11 cellular contexts compared by ENCODE assay signal in genomic region chr3:171320721-171321120, GRCh38.
DNase-seq lines count a peak whose midpoint lies in the region; ATAC-seq and TF ChIP-seq lines count a peak whose summit lies in the region.
"Had no signal": no experiment of that assay in that cellular context is flagged by ENCODE, and none has a peak within 500 bp of the region (broad histone marks: within the 10 kb centered on the region; RNA-seq: fewer than 3 reads in every experiment).

No MANE protein-coding gene starts in this region.

- no peak overlapping the region for H3K4me2 ChIP-seq in GM23248 (ENCODE audit: unreplicated experiment)

- H3K9ac ChIP-seq in endodermal cell (ENCODE audit: extremely low read depth, low read length, poor library complexity, severe bottlenecking) = no peak overlapping the region
- no peak overlapping the region for H3K9ac ChIP-seq in GM23248

- H3K4me1 ChIP-seq in endodermal cell (ENCODE audit: control insufficient read depth, insufficient read depth, low read length) = no peaks in the 10 kb centered on the region
- H3K4me1 ChIP-seq in upper lobe of right lung = no peaks in the 10 kb centered on the region
- H3K4me1 ChIP-seq in GM23248 (ENCODE audit: insufficient read depth) = peaks cover 6% of the 10 kb centered on the region; the same call in 1 of the 2 replicates

- H3K27ac ChIP-seq in endodermal cell (ENCODE audit: low read depth, low read length) = peak overlapping the region; percentile 34
- no peak overlapping the region for H3K27ac ChIP-seq in upper lobe of right lung
- H3K27ac ChIP-seq in GM23248 = no peak overlapping the region
- H3K27ac ChIP-seq: 22Rv1, epithelial cell of prostate had no signal

- TF ChIP-seq CTCF in endodermal cell (conservative IDR thresholded peaks at IDR 0.05) = no peak
- no peak for TF ChIP-seq CTCF in upper lobe of right lung (IDR thresholded peaks at IDR 0.05)

- no peaks in the 10 kb centered on the region for H4K20me1 ChIP-seq in GM23248 (ENCODE audit: insufficient read depth)

- H3K4me3 Mint-ChIP-seq in endodermal cell = no peak overlapping the region

- H3F3A ChIP-seq in GM23248 (ENCODE audit: insufficient read depth) = no peaks in the 10 kb centered on the region

- no peaks in the 10 kb centered on the region for H3K9me3 Mint-ChIP-seq in endodermal cell

- WGBS in endodermal cell (ENCODE audit: insufficient coverage in 1 of 2, insufficient read length in 1 of 2), 2 experiments = 86 to 87% methylated on average over 3 to 4 of the region's 4 CpGs
- 95% methylated on average over 4 of the region's 4 CpGs for WGBS in GM23248 (ENCODE audit: low coverage in 1 of 2, low lambda C conversion rate in 2 of 2, missing lambda C conversion rate in 2 of 2), 2 experiments

- DNase-seq in NCI-H2029 treated with DMSO at 0.1 percent for 48 hours (lab: John Stamatoyannopoulos, UW) (peak; percentile 14), NCI-H2029 (lab: John Stamatoyannopoulos, UW) (no peak), endodermal cell (no peak), midbrain (lab: John Stamatoyannopoulos, UW) (peak; percentile 53), upper lobe of right lung (no peak), GM23248 (no peak), NCI-H2196 (lab: John Stamatoyannopoulos, UW; ENCODE audit: unreplicated experiment) (no peak), islet precursor cell (no peak)
- DNase-seq: NCI-H1436 had no signal

- no peak overlapping the region for H3K4me3 ChIP-seq in endodermal cell (ENCODE audit: low read length)
- no peak overlapping the region for H3K4me3 ChIP-seq in upper lobe of right lung
- no peak overlapping the region for H3K4me3 ChIP-seq in GM23248

- no peaks in the 10 kb centered on the region for H3K79me2 ChIP-seq in GM23248 (ENCODE audit: insufficient read depth)

- in situ Hi-C loops in GM23248 (cut with MboI) = no loop called here

- intact Hi-C loops in upper lobe of right lung (cut with DNase I) = no loop called here

- no peaks in the 10 kb centered on the region for H3K27me3 Mint-ChIP-seq in endodermal cell (ENCODE audit: insufficient read depth)

- peak; percentile 92 for ATAC-seq in upper lobe of right lung

- peaks cover 8% of the 10 kb centered on the region for H3K27me3 ChIP-seq in endodermal cell (ENCODE audit: control insufficient read depth, insufficient read depth, low read length, poor library complexity, severe bottlenecking)
- H3K27me3 ChIP-seq in upper lobe of right lung = no peaks in the 10 kb centered on the region
- no peaks in the 10 kb centered on the region for H3K27me3 ChIP-seq in GM23248 (replicated peaks; ENCODE audit: insufficient read depth)

- no peak overlapping the region for H3K27ac Mint-ChIP-seq in endodermal cell

- no peaks in the 10 kb centered on the region for H3K36me3 Mint-ChIP-seq in endodermal cell (ENCODE audit: low read depth)

- H3K9me3 ChIP-seq in endodermal cell (ENCODE audit: control insufficient read depth, low read length) (no peaks in the 10 kb centered on the region), upper lobe of right lung (no peaks in the 10 kb centered on the region), GM23248 (ENCODE audit: low read depth) (no peaks in the 10 kb centered on the region)

- H2AFZ ChIP-seq in GM23248 = no peak overlapping the region

- H3K4me1 Mint-ChIP-seq in endodermal cell = peaks cover 1% of the 10 kb centered on the region

- H3K9me2 ChIP-seq in GM23248 (ENCODE audit: insufficient read depth) = no peaks in the 10 kb centered on the region

- no peaks in the 10 kb centered on the region for H3K36me3 ChIP-seq in endodermal cell (ENCODE audit: control insufficient read depth, insufficient read depth, low read length)
- no peaks in the 10 kb centered on the region for H3K36me3 ChIP-seq in upper lobe of right lung
- H3K36me3 ChIP-seq in GM23248 (ENCODE audit: low read depth) = no peaks in the 10 kb centered on the region

Comparison
In these comparisons a context has a peak if more than half of its experiments do, and no peak if none do; other contexts are left out.
1. DNase-seq: peak in NCI-H2029 treated with DMSO at 0.1 percent for 48 hours (single experiment) and midbrain (single experiment); none in NCI-H2029 (single experiment), endodermal cell (single experiment), upper lobe of right lung (single experiment), GM23248 (single experiment), NCI-H2196 (single experiment) and islet precursor cell (single experiment).